Comparison of ENCODE assay signal across 23 cellular contexts in genomic region chr5:115639377-115639776, GRCh38.
"Had no signal": no experiment of that assay in that cellular context is flagged by ENCODE, and none has a peak within 500 bp of the region (broad histone marks: within the 10 kb centered on the region; RNA-seq: fewer than 3 reads in every experiment).

No MANE protein-coding gene starts in this region.

- H3K9me3 Mint-ChIP-seq: activated CD4-positive, alpha-beta T cell treated with anti-CD3 and anti-CD28 coated beads, Interleukin-2, amount 10 ng/mL, durations not matched to agents 7 days and 5 days; activated naive CD8-positive, alpha-beta T cell treated with anti-CD3 and anti-CD28 coated beads, Interleukin-2, amount 10 ng/mL, durations not matched to agents 7 days and 5 days; natural killer cell treated with Interleukin-12 subunit alpha and Interleukin-12 subunit beta and Interleukin-15 and Interleukin-18, amount 100 ng/mL, for 72 hours; stimulated activated naive B cell treated with anti-CD40 and anti-IgM and Interleukin-4, amounts not matched to agents 10 μg/mL and 1 μg/mL and 100 μg/mL, for 72 hours; T-helper 2 cell treated with Interferon-gamma antibody and Interleukin-4, amounts not matched to agents 5 μg/mL and 100 μg/mL, for 36 hours had no signal

- DNase-seq: activated CD4-positive, alpha-beta T cell treated with anti-CD3 and anti-CD28 coated beads, Interleukin-2, amount 10 ng/mL, durations not matched to agents 7 days and 5 days; activated CD4-positive, CD25-positive, alpha-beta regulatory T cell treated with anti-CD3 and anti-CD28 coated beads, Interleukin-2, amount 50 U/mL, for 72 hours; activated naive CD4-positive, alpha-beta T cell; activated naive CD8-positive, alpha-beta T cell treated with anti-CD3 and anti-CD28 coated beads, Interleukin-2, amount 10 ng/mL, durations not matched to agents 7 days and 5 days; activated T-cell treated with anti-CD3 and anti-CD28 coated beads, Interleukin-2, amount 50 U/mL, for 1 hour; amniotic stem cell; cerebellar nuclear complex; hippocampal formation; kidney glomerular epithelial cell; left ventricle myocardium superior; midbrain; posterior cingulate gyrus; stimulated activated CD4-positive, alpha-beta T cell treated with anti-CD3 and anti-CD28 coated beads, Interleukin-2, amount 100 ng/mL, for 48 hours; stimulated activated CD8-positive, alpha-beta memory T cell treated with anti-CD3 and anti-CD28 coated beads, Interleukin-4, amount 100 ng/mL, for 48 hours; stimulated activated naive B cell treated with anti-CD40 and anti-IgM and Interleukin-4, amounts not matched to agents 10 μg/mL and 1 μg/mL and 100 μg/mL, for 72 hours; transverse colon had no signal

- H3K27me3 ChIP-seq: esophagus muscularis mucosa had no signal

- H3K36me3 ChIP-seq: esophagus muscularis mucosa, transverse colon had no signal

- H3K4me3 ChIP-seq: coronary artery, esophagus muscularis mucosa, transverse colon had no signal

- H3K27ac ChIP-seq: coronary artery, esophagus muscularis mucosa, transverse colon, VCaP had no signal

- FAIRE-seq: frontal cortex, urothelium cell line had no signal

- H3K27ac Mint-ChIP-seq: activated CD4-positive, alpha-beta T cell treated with anti-CD3 and anti-CD28 coated beads, Interleukin-2, amount 10 ng/mL, durations not matched to agents 7 days and 5 days; activated naive CD8-positive, alpha-beta T cell treated with anti-CD3 and anti-CD28 coated beads, Interleukin-2, amount 10 ng/mL, durations not matched to agents 7 days and 5 days; natural killer cell treated with Interleukin-12 subunit alpha and Interleukin-12 subunit beta and Interleukin-15 and Interleukin-18, amount 100 ng/mL, for 72 hours; stimulated activated naive B cell treated with anti-CD40 and anti-IgM and Interleukin-4, amounts not matched to agents 10 μg/mL and 1 μg/mL and 100 μg/mL, for 72 hours; T-helper 2 cell treated with Interferon-gamma antibody and Interleukin-4, amounts not matched to agents 5 μg/mL and 100 μg/mL, for 36 hours had no signal

- H3K36me3 Mint-ChIP-seq: activated naive CD8-positive, alpha-beta T cell treated with anti-CD3 and anti-CD28 coated beads, Interleukin-2, amount 10 ng/mL, durations not matched to agents 7 days and 5 days; natural killer cell treated with Interleukin-12 subunit alpha and Interleukin-12 subunit beta and Interleukin-15 and Interleukin-18, amount 100 ng/mL, for 72 hours; stimulated activated naive B cell treated with anti-CD40 and anti-IgM and Interleukin-4, amounts not matched to agents 10 μg/mL and 1 μg/mL and 100 μg/mL, for 72 hours had no signal

- H3K9me3 ChIP-seq: esophagus muscularis mucosa, transverse colon had no signal

- ATAC-seq: left ventricle myocardium superior; natural killer cell treated with Interleukin-12 subunit alpha and Interleukin-12 subunit beta and Interleukin-15 and Interleukin-18, amount 100 ng/mL, for 72 hours had no signal

- H3K4me3 Mint-ChIP-seq: activated CD4-positive, alpha-beta T cell treated with anti-CD3 and anti-CD28 coated beads, Interleukin-2, amount 10 ng/mL, durations not matched to agents 7 days and 5 days; activated naive CD8-positive, alpha-beta T cell treated with anti-CD3 and anti-CD28 coated beads, Interleukin-2, amount 10 ng/mL, durations not matched to agents 7 days and 5 days; natural killer cell treated with Interleukin-12 subunit alpha and Interleukin-12 subunit beta and Interleukin-15 and Interleukin-18, amount 100 ng/mL, for 72 hours; stimulated activated naive B cell treated with anti-CD40 and anti-IgM and Interleukin-4, amounts not matched to agents 10 μg/mL and 1 μg/mL and 100 μg/mL, for 72 hours; T-helper 2 cell treated with Interferon-gamma antibody and Interleukin-4, amounts not matched to agents 5 μg/mL and 100 μg/mL, for 36 hours had no signal
